In genomic region chr2:209141142-209141541, GRCh38 we compare ENCODE assay signal across 24 cellular contexts.
"Had no signal": no experiment of that assay in that cellular context is flagged by ENCODE, and none has a peak within 500 bp of the region (broad histone marks: within the 10 kb centered on the region; RNA-seq: fewer than 3 reads in every experiment).

No MANE protein-coding gene starts in this region.

- ATAC-seq: left cardiac atrium; left lung; lower lobe of right lung; naive thymus-derived CD4-positive, alpha-beta T cell; natural killer cell treated with Interleukin-12 subunit alpha and Interleukin-12 subunit beta and Interleukin-15 and Interleukin-18, amount 100 ng/mL, for 72 hours; right lobe of liver; stimulated activated naive B cell treated with anti-CD40 and anti-IgM and Interleukin-4, amounts not matched to agents 10 μg/mL and 1 μg/mL and 100 μg/mL, for 72 hours; stimulated activated naive CD8-positive, alpha-beta T cell treated with anti-CD3 and anti-CD28 coated beads, Interleukin-15, Interleukin-2, amounts not matched to agents 100 U/mL and 50 U/mL, for 24 hours had no signal

- H3K4me3 ChIP-seq: left lung, lower lobe of right lung, ovary, right atrium auricular region, right lobe of liver, stomach, testis, thyroid gland, transverse colon, upper lobe of left lung, vagina had no signal

- H3K27ac ChIP-seq: left lung, lower lobe of right lung, ovary, right atrium auricular region, right lobe of liver, stomach, testis, thyroid gland, transverse colon, upper lobe of left lung, vagina had no signal

- H3K27me3 ChIP-seq: left lung, ovary, right atrium auricular region, right lobe of liver, stomach, testis, thyroid gland, transverse colon, upper lobe of left lung, vagina had no signal

- H3K4me1 ChIP-seq: left lung, lower lobe of right lung, right atrium auricular region, right lobe of liver, stomach, testis, thyroid gland, transverse colon, upper lobe of left lung, vagina had no signal

- H3K9me3 ChIP-seq: lower lobe of right lung, ovary, right atrium auricular region, right lobe of liver, stomach, testis, thyroid gland, transverse colon, upper lobe of left lung, vagina had no signal

- H3K36me3 ChIP-seq: left lung, lower lobe of right lung, ovary, right atrium auricular region, right lobe of liver, stomach, thyroid gland, transverse colon, upper lobe of left lung, vagina had no signal

- FAIRE-seq: islet of Langerhans had no signal

- DNase-seq: hypothalamus; immature natural killer cell; left cardiac atrium; left lung; lower lobe of right lung; mesendoderm; naive thymus-derived CD4-positive, alpha-beta T cell; ovary; right lobe of liver; stimulated activated CD4-positive, alpha-beta T cell treated with anti-CD3 and anti-CD28 coated beads, Interleukin-12 subunit alpha, Interleukin-12 subunit beta, amount 100 ng/mL, for 4 hours; stimulated activated CD4-positive, alpha-beta T cell treated with anti-CD3 and anti-CD28 coated beads, Interleukin-15, amount 100 ng/mL, for 24 hours; stimulated activated CD4-positive, alpha-beta T cell treated with anti-CD3 and anti-CD28 coated beads, Interleukin-2, amount 100 ng/mL, for 24 hours; stimulated activated CD4-positive, alpha-beta T cell treated with anti-CD3 and anti-CD28 coated beads, Interleukin-4, amount 100 ng/mL, for 1 hour; stimulated activated naive B cell treated with anti-CD40 and anti-IgM and Interleukin-4, amounts not matched to agents 10 μg/mL and 1 μg/mL and 100 μg/mL, for 72 hours; stimulated activated naive CD8-positive, alpha-beta T cell treated with anti-CD3 and anti-CD28 coated beads, Interleukin-15, Interleukin-2, amounts not matched to agents 100 U/mL and 50 U/mL, for 24 hours; stomach; testis; thyroid gland; transverse colon; upper lobe of left lung had no signal
